Comparison of ENCODE assay signal across 22 cellular contexts in genomic region chr11:88529426-88529825, GRCh38.
DNase-seq lines count a peak whose midpoint lies in the region; ATAC-seq and TF ChIP-seq lines count a peak whose summit lies in the region.
"Had no signal": no experiment of that assay in that cellular context is flagged by ENCODE, and none has a peak within 500 bp of the region (broad histone marks: within the 10 kb centered on the region; RNA-seq: fewer than 3 reads in every experiment).

No MANE protein-coding gene starts in this region.

- no peaks in the 10 kb centered on the region for H3K27me3 ChIP-seq in effector memory CD4-positive, alpha-beta T cell (replicated peaks; ENCODE audit: control insufficient read depth, insufficient read depth, low read length, poor library complexity, severe bottlenecking)
- H3K27me3 ChIP-seq: BLaER1 treated with 17β-estradiol and CSF1 and Interleukin-3, amounts not matched to agents 10 nM and 100 nM had no signal

- no peaks in the 10 kb centered on the region for H3K9me3 ChIP-seq in effector memory CD4-positive, alpha-beta T cell (ENCODE audit: control insufficient read depth, low read length)
- H3K9me3 ChIP-seq: A549 had no signal

- peaks cover 3% of the 10 kb centered on the region for H3K4me1 Mint-ChIP-seq in activated T-cell treated with anti-CD3 and anti-CD28 coated beads, Interleukin-2, amount 50 U/mL, for 72 hours (ENCODE audit: low read depth)
- no peaks in the 10 kb centered on the region for H3K4me1 Mint-ChIP-seq in nephron
- H3K4me1 Mint-ChIP-seq: B cell; CD4-positive, alpha-beta memory T cell; CD4-positive, CD25-positive, alpha-beta regulatory T cell; CD8-positive, alpha-beta memory T cell had no signal

- peak overlapping the region; percentile 25 for H3K27ac Mint-ChIP-seq in activated T-cell treated with anti-CD3 and anti-CD28 coated beads, Interleukin-2, amount 50 U/mL, for 72 hours
- peak overlapping the region in 2 of 3 experiments; percentile 9 to 17 for H3K27ac Mint-ChIP-seq in nephron
- H3K27ac Mint-ChIP-seq: B cell; CD4-positive, CD25-positive, alpha-beta regulatory T cell; CD8-positive, alpha-beta memory T cell had no signal

- peaks cover 24% of the 10 kb centered on the region for H3K27me3 Mint-ChIP-seq in activated T-cell treated with anti-CD3 and anti-CD28 coated beads, Interleukin-2, amount 50 U/mL, for 72 hours (ENCODE audit: low read depth)
- peaks cover 1% of the 10 kb centered on the region for H3K27me3 Mint-ChIP-seq in nephron (ENCODE audit: low read depth)

- no peak for ATAC-seq in activated T-cell treated with anti-CD3 and anti-CD28 coated beads, Interleukin-2, amount 50 U/mL, for 72 hours (replicated peaks in 1 of 2)
- ATAC-seq: A549, GM12878 had no signal

- H3K4me3 ChIP-seq in fibroblast of villous mesenchyme (ENCODE audit: low read depth, low read length), result no peak overlapping the region
- H3K4me3 ChIP-seq in effector memory CD4-positive, alpha-beta T cell (ENCODE audit: insufficient read depth, low read depth, low read length, poor library complexity, severe bottlenecking), result no peak overlapping the region
- H3K4me3 ChIP-seq: A549; BLaER1 treated with 17β-estradiol and CSF1 and Interleukin-3, amounts not matched to agents 10 nM and 100 nM; GM12878 had no signal

- TF ChIP-seq CTCF in fibroblast of villous mesenchyme (IDR thresholded peaks at IDR 0.05; ENCODE audit: insufficient read depth, low read depth, low read length), result no peak
- TF ChIP-seq CTCF in nephron (IDR thresholded peaks at IDR 0.05; ENCODE audit: unreplicated experiment in 3 of 3), result no peak

- H3K36me3 ChIP-seq in effector memory CD4-positive, alpha-beta T cell (ENCODE audit: control insufficient read depth, insufficient read depth, low read length), result no peaks in the 10 kb centered on the region
- H3K36me3 ChIP-seq: BLaER1 treated with 17β-estradiol and CSF1 and Interleukin-3, amounts not matched to agents 10 nM and 100 nM had no signal

- DNase-seq in activated T-cell treated with anti-CD3 and anti-CD28 coated beads, Interleukin-2, amount 50 U/mL, for 72 hours, result no peak
- DNase-seq in activated T-cell treated with anti-CD3 and anti-CD28 coated beads, Interleukin-2, amount 50 U/mL, for 48 hours, result no peak
- DNase-seq in fibroblast of villous mesenchyme (ENCODE audit: low read depth), result peak; percentile 58
- no peak for DNase-seq in CD1c-positive myeloid dendritic cell (ENCODE audit: extremely low spot score)
- no peak for DNase-seq in effector memory CD4-positive, alpha-beta T cell
- DNase-seq: AML-193; CD4-positive, alpha-beta memory T cell; CD4-positive, CD25-positive, alpha-beta regulatory T cell; CD8-positive, alpha-beta memory T cell; COR-L47; DMS153; DMS79; DND-41; EL; GDM1 had no signal

- no peaks in the 10 kb centered on the region for H3K4me1 ChIP-seq in effector memory CD4-positive, alpha-beta T cell (ENCODE audit: control insufficient read depth, insufficient read depth, low read length, poor library complexity, severe bottlenecking)
- H3K4me1 ChIP-seq: A549; BLaER1 treated with 17β-estradiol and CSF1 and Interleukin-3, amounts not matched to agents 10 nM and 100 nM had no signal

- no peak overlapping the region for H3K27ac ChIP-seq in effector memory CD4-positive, alpha-beta T cell (ENCODE audit: insufficient read depth, low read length, poor library complexity, severe bottlenecking)
- H3K27ac ChIP-seq: 22Rv1; A549; BLaER1 treated with 17β-estradiol and CSF1 and Interleukin-3, amounts not matched to agents 10 nM and 100 nM; C4-2B had no signal

- H3K9me3 Mint-ChIP-seq in activated T-cell treated with anti-CD3 and anti-CD28 coated beads, Interleukin-2, amount 50 U/mL, for 72 hours, result no peaks in the 10 kb centered on the region
- H3K9me3 Mint-ChIP-seq in nephron, result no peaks in the 10 kb centered on the region
- H3K9me3 Mint-ChIP-seq: CD8-positive, alpha-beta memory T cell had no signal

- no peak overlapping the region for H3K4me3 Mint-ChIP-seq in activated T-cell treated with anti-CD3 and anti-CD28 coated beads, Interleukin-2, amount 50 U/mL, for 72 hours
- no peak overlapping the region for H3K4me3 Mint-ChIP-seq in nephron
- H3K4me3 Mint-ChIP-seq: B cell; CD4-positive, alpha-beta memory T cell; CD4-positive, CD25-positive, alpha-beta regulatory T cell; CD8-positive, alpha-beta memory T cell had no signal

- peaks cover 0 to 3% of the 10 kb centered on the region in 2 donors for H3K36me3 Mint-ChIP-seq in activated T-cell treated with anti-CD3 and anti-CD28 coated beads, Interleukin-2, amount 50 U/mL, for 72 hours (ENCODE audit: insufficient read depth in 2 of 2)
- H3K36me3 Mint-ChIP-seq in nephron (ENCODE audit: low read depth), result no peaks in the 10 kb centered on the region
- H3K36me3 Mint-ChIP-seq: CD4-positive, alpha-beta memory T cell; CD4-positive, CD25-positive, alpha-beta regulatory T cell had no signal
